26 cellular contexts compared by ENCODE assay signal in genomic region chr18:48099481-48100167, GRCh38.
"Had no signal": no experiment of that assay in that cellular context is flagged by ENCODE, and none has a peak within 500 bp of the region (broad histone marks: within the 10 kb centered on the region; RNA-seq: fewer than 3 reads in every experiment).

No MANE protein-coding gene starts in this region.

- H3K9me3 ChIP-seq: lower lobe of right lung had no signal

- H3K4me3 ChIP-seq: lower lobe of right lung had no signal

- H3K36me3 ChIP-seq: brain microvascular endothelial cell, lower lobe of right lung had no signal

- H3K4me1 Mint-ChIP-seq: activated B cell treated with CpG ODN at 0.5 μM for 24 hours; activated CD4-positive, alpha-beta T cell treated with anti-CD3 and anti-CD28 coated beads for 36 hours; activated naive CD4-positive, alpha-beta T cell treated with anti-CD3 and anti-CD28 coated beads, Interleukin-2, amount 10 ng/mL, durations not matched to agents 7 days and 5 days; activated naive CD8-positive, alpha-beta T cell treated with anti-CD3 and anti-CD28 coated beads, Interleukin-2, amount 50 U/mL, for 24 hours; stimulated activated naive B cell treated with anti-CD40 and anti-IgM and Interleukin-4, amounts not matched to agents 10 μg/mL and 1 μg/mL and 100 μg/mL, for 72 hours; T-helper 17 cell had no signal

- H3K27ac Mint-ChIP-seq: activated B cell treated with CpG ODN at 0.5 μM for 24 hours; activated CD4-positive, alpha-beta T cell treated with anti-CD3 and anti-CD28 coated beads for 36 hours; activated naive CD4-positive, alpha-beta T cell treated with anti-CD3 and anti-CD28 coated beads, Interleukin-2, amount 10 ng/mL, durations not matched to agents 7 days and 5 days; activated naive CD8-positive, alpha-beta T cell treated with anti-CD3 and anti-CD28 coated beads, Interleukin-2, amount 50 U/mL, for 24 hours; dendritic cell treated with granulocyte-macrophage colony-stimulating factor and Interleukin-4, amounts not matched to agents 40 ng/mL and 50 ng/mL, for 4 days; naive thymus-derived CD8-positive, alpha-beta T cell; stimulated activated naive B cell treated with anti-CD40 and anti-IgM and Interleukin-4, amounts not matched to agents 10 μg/mL and 1 μg/mL and 100 μg/mL, for 72 hours; T-helper 17 cell had no signal

- ATAC-seq: activated CD4-positive, alpha-beta T cell treated with anti-CD3 and anti-CD28 coated beads for 36 hours; activated naive CD8-positive, alpha-beta T cell treated with anti-CD3 and anti-CD28 coated beads, Interleukin-2, amount 50 U/mL, for 24 hours; activated T-cell treated with anti-CD3 and anti-CD28 coated beads, Interleukin-2, amount 50 U/mL, for 4 hours; lower lobe of right lung; naive thymus-derived CD8-positive, alpha-beta T cell; sciatic nerve; stimulated activated naive B cell treated with anti-CD40 and anti-IgM and Interleukin-4, amounts not matched to agents 10 μg/mL and 1 μg/mL and 100 μg/mL, for 72 hours; T-helper 17 cell had no signal

- H3K4me1 ChIP-seq: lower lobe of right lung had no signal

- H3K27ac ChIP-seq: brain microvascular endothelial cell, lower lobe of right lung had no signal

- H3K9me3 Mint-ChIP-seq: activated B cell treated with CpG ODN at 0.5 μM for 24 hours; activated naive CD4-positive, alpha-beta T cell treated with anti-CD3 and anti-CD28 coated beads, Interleukin-2, amount 10 ng/mL, durations not matched to agents 7 days and 5 days; activated naive CD8-positive, alpha-beta T cell treated with anti-CD3 and anti-CD28 coated beads, Interleukin-2, amount 50 U/mL, for 24 hours; activated T-cell treated with anti-CD3 and anti-CD28 coated beads, Interleukin-2, amount 50 U/mL, for 4 hours; dendritic cell treated with granulocyte-macrophage colony-stimulating factor and Interleukin-4, amounts not matched to agents 40 ng/mL and 50 ng/mL, for 4 days; stimulated activated naive B cell treated with anti-CD40 and anti-IgM and Interleukin-4, amounts not matched to agents 10 μg/mL and 1 μg/mL and 100 μg/mL, for 72 hours had no signal

- DNase-seq: activated B cell treated with CpG ODN at 0.5 μM for 24 hours; activated CD4-positive, alpha-beta T cell treated with anti-CD3 and anti-CD28 coated beads for 36 hours; activated CD4-positive, alpha-beta T cell treated with anti-CD3 and anti-CD28 coated beads, Interleukin-2, amount 50 U/mL, for 4 hours; activated CD8-positive, alpha-beta memory T cell treated with anti-CD3 and anti-CD28 coated beads, Interleukin-2, amount 50 U/mL, for 48 hours; activated effector memory CD4-positive, alpha-beta T cell treated with Interleukin-2 at 50 U/mL for 16 hours; activated naive CD4-positive, alpha-beta T cell treated with anti-CD3 and anti-CD28 coated beads, Interleukin-2, amount 10 ng/mL, durations not matched to agents 7 days and 5 days; activated naive CD8-positive, alpha-beta T cell treated with anti-CD3 and anti-CD28 coated beads, Interleukin-2, amount 50 U/mL, for 24 hours; activated T-cell treated with anti-CD3 and anti-CD28 coated beads, Interleukin-2, amount 50 U/mL, for 4 hours; brain microvascular endothelial cell; caudate nucleus; effector CD4-positive, alpha-beta T cell; foreskin fibroblast; kidney; lower lobe of right lung; mesendoderm; naive thymus-derived CD8-positive, alpha-beta T cell; occipital lobe; posterior cingulate gyrus; small intestine; stimulated activated CD4-positive, alpha-beta T cell treated with anti-CD3 and anti-CD28 coated beads, Interleukin-15, amount 100 ng/mL, for 24 hours; stimulated activated naive B cell treated with anti-CD40 and anti-IgM and Interleukin-4, amounts not matched to agents 10 μg/mL and 1 μg/mL and 100 μg/mL, for 72 hours; SW 1271; T-helper 17 cell; trophoblast cell had no signal

- H3K36me3 Mint-ChIP-seq: activated naive CD4-positive, alpha-beta T cell treated with anti-CD3 and anti-CD28 coated beads, Interleukin-2, amount 10 ng/mL, durations not matched to agents 7 days and 5 days; naive thymus-derived CD8-positive, alpha-beta T cell; stimulated activated naive B cell treated with anti-CD40 and anti-IgM and Interleukin-4, amounts not matched to agents 10 μg/mL and 1 μg/mL and 100 μg/mL, for 72 hours had no signal

- H3K4me3 Mint-ChIP-seq: activated B cell treated with CpG ODN at 0.5 μM for 24 hours; activated CD4-positive, alpha-beta T cell treated with anti-CD3 and anti-CD28 coated beads for 36 hours; activated naive CD4-positive, alpha-beta T cell treated with anti-CD3 and anti-CD28 coated beads, Interleukin-2, amount 10 ng/mL, durations not matched to agents 7 days and 5 days; activated naive CD8-positive, alpha-beta T cell treated with anti-CD3 and anti-CD28 coated beads, Interleukin-2, amount 50 U/mL, for 24 hours; activated T-cell treated with anti-CD3 and anti-CD28 coated beads, Interleukin-2, amount 50 U/mL, for 4 hours; dendritic cell treated with granulocyte-macrophage colony-stimulating factor and Interleukin-4, amounts not matched to agents 40 ng/mL and 50 ng/mL, for 4 days; naive thymus-derived CD8-positive, alpha-beta T cell; stimulated activated naive B cell treated with anti-CD40 and anti-IgM and Interleukin-4, amounts not matched to agents 10 μg/mL and 1 μg/mL and 100 μg/mL, for 72 hours; T-helper 17 cell had no signal
